Comparison of ENCODE assay signal across 30 cellular contexts in the genomic region with DNA sequence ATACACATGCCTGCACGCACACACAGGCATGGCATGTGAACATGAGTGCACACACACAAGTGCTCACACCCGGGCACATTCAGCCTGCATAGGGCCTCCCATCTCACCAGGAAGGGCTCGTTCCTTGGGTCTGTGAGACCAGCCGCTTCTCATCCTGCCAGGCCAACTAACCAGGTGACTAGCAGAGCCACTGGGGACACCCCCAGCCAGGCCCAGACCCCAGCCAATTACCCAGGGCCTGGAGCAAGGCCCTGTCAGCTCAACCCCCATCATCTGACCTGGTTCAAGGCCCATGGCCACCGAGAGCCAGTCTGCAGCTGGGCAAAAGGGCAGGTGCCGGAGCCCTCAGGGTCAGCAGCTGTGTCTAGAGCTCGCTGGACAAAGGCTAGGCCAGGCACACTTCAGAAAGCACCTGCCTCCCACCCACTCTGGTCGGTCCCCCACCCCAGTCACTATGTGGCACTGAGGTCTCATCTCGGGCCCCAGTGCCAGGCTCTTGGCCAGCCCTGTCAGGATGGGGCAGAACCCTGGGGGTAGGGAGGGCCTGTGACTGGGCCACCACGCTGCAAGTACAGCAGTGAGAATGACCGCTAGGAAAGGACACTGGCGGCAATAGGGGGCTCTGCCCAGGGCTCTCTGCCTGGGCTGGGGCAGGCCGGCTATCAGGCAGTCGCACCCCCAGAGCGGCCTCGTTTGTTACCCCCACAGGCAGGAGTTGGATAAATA. TPM values are rescaled to one million over a fixed set of nuclear protein-coding genes. Genes with fewer than 3 reads are reported as not detected.
A peak's percentile ranks its signal among the peaks of the same experiment; 100 is the strongest.
DNase-seq lines count a peak whose midpoint lies in the region; ATAC-seq and TF ChIP-seq lines count a peak whose summit lies in the region.
"Had no signal": no experiment of that assay in that cellular context is flagged by ENCODE, and none has a peak within 500 bp of the region (broad histone marks: within the 10 kb centered on the region; RNA-seq: fewer than 3 reads in every experiment).

No MANE protein-coding gene starts in this region.

- H3K9me3 ChIP-seq in right atrium auricular region: no peaks in the 10 kb centered on the region
- no peaks in the 10 kb centered on the region for H3K9me3 ChIP-seq in left ventricle myocardium inferior (replicated peaks)
- no peaks in the 10 kb centered on the region for H3K9me3 ChIP-seq in neural cell (ENCODE audit: low read length)
- H3K9me3 ChIP-seq: gastrocnemius medialis, HAP-1, left lung had no signal

- no peaks in the 10 kb centered on the region for H3K36me3 Mint-ChIP-seq in type B pancreatic cell
- H3K36me3 Mint-ChIP-seq: activated naive CD4-positive, alpha-beta T cell treated with anti-CD3 and anti-CD28 coated beads, Interleukin-2, amount 50 U/mL, for 72 hours; immature natural killer cell; natural killer cell; T-cell had no signal

- no peak overlapping the region for H3K4me3 Mint-ChIP-seq in type B pancreatic cell
- H3K4me3 Mint-ChIP-seq: immature natural killer cell, natural killer cell, T-cell had no signal

- intact Hi-C loops in Right ventricle myocardium superior (cut with DNase I): no loop called here
- intact Hi-C loops in left ventricle myocardium inferior (cut with micrococcal nuclease): loop anchor here (10.0 kb wide), 1 partner anchor 75 kb away; no protein-coding TSS in a partner anchor

- H3K27ac ChIP-seq in right atrium auricular region: no peak overlapping the region
- H3K27ac ChIP-seq in left ventricle myocardium inferior (replicated peaks): no peak overlapping the region
- H3K27ac ChIP-seq in neural cell (ENCODE audit: low read length): peak overlapping the region; percentile 53
- H3K27ac ChIP-seq: gastrocnemius medialis, left lung, parathyroid adenoma had no signal

- TF ChIP-seq EP300 in neural cell (conservative IDR thresholded peaks at IDR 0.05; ENCODE audit: poor library complexity, severe bottlenecking): no peak

- no peaks in the 10 kb centered on the region for H3K36me3 ChIP-seq in right atrium auricular region
- H3K36me3 ChIP-seq in left ventricle myocardium inferior: no peaks in the 10 kb centered on the region
- H3K36me3 ChIP-seq in neural cell (ENCODE audit: insufficient read depth, low read length): no peaks in the 10 kb centered on the region
- H3K36me3 ChIP-seq: gastrocnemius medialis, HAP-1, left lung had no signal

- H3K4me1 ChIP-seq in right atrium auricular region: no peaks in the 10 kb centered on the region
- peaks cover 9% of the 10 kb centered on the region for H3K4me1 ChIP-seq in left ventricle myocardium inferior
- H3K4me1 ChIP-seq: gastrocnemius medialis had no signal

- no peak for ATAC-seq in Right ventricle myocardium superior (ENCODE audit: poor library complexity)
- ATAC-seq: activated CD4-positive, CD25-positive, alpha-beta regulatory T cell treated with anti-CD3 and anti-CD28 coated beads, Interleukin-2, amount 50 U/mL, for 24 hours; activated naive CD4-positive, alpha-beta T cell treated with anti-CD3 and anti-CD28 coated beads, Interleukin-2, amount 50 U/mL, for 72 hours; gastrocnemius medialis; T-cell had no signal

- TF ChIP-seq RAD21 in neural cell (conservative IDR thresholded peaks at IDR 0.05): no peak

- TF ChIP-seq CTCF in right atrium auricular region (IDR thresholded peaks at IDR 0.05) (no peak), left ventricle myocardium inferior (IDR thresholded peaks at IDR 0.05; ENCODE audit: borderline replicate concordance) (no peak), neural cell (IDR thresholded peaks at IDR 0.05; ENCODE audit: poor library complexity, severe bottlenecking) (no peak), type B pancreatic cell (conservative IDR thresholded peaks at IDR 0.05) (no peak)

- peaks cover 43% of the 10 kb centered on the region for H3K4me1 Mint-ChIP-seq in type B pancreatic cell (ENCODE audit: unreplicated experiment)
- H3K4me1 Mint-ChIP-seq: immature natural killer cell had no signal

- H3K4me3 ChIP-seq in right atrium auricular region: no peak overlapping the region
- H3K4me3 ChIP-seq in left ventricle myocardium inferior: no peak overlapping the region
- peak overlapping the region; percentile 34 for H3K4me3 ChIP-seq in neural cell (ENCODE audit: low read length)
- H3K4me3 ChIP-seq: gastrocnemius medialis, HAP-1, left lung had no signal

- no peaks in the 10 kb centered on the region for H3K9me3 Mint-ChIP-seq in type B pancreatic cell
- H3K9me3 Mint-ChIP-seq: activated naive CD4-positive, alpha-beta T cell treated with anti-CD3 and anti-CD28 coated beads, Interleukin-2, amount 50 U/mL, for 72 hours; activated T-helper 2 cell treated with anti-CD3 and anti-CD28 coated beads, Interferon-gamma antibody, Interleukin-2, Interleukin-4, amounts not matched to agents 10 μg/mL and 5 μg/mL and 100 μg/mL, durations not matched to agents 14 hours and 24 hours and 36 hours; immature natural killer cell; natural killer cell; T-cell had no signal

- H3K27me3 ChIP-seq in right atrium auricular region (no peaks in the 10 kb centered on the region), left ventricle myocardium inferior (ENCODE audit: low read depth) (peaks cover 72% of the 10 kb centered on the region), neural cell (ENCODE audit: insufficient read depth, low read depth, low read length) (no peaks in the 10 kb centered on the region)

- H3K79me2 ChIP-seq in neural cell (replicated peaks; ENCODE audit: insufficient read depth, low read length): no peaks in the 10 kb centered on the region
- H3K79me2 ChIP-seq: parathyroid adenoma had no signal

- H3K9ac ChIP-seq in neural cell (ENCODE audit: low read length): peak overlapping the region; percentile 43
- H3K9ac ChIP-seq: parathyroid adenoma had no signal

- H3K27ac Mint-ChIP-seq in type B pancreatic cell: no peak overlapping the region
- H3K27ac Mint-ChIP-seq: activated T-helper 2 cell treated with anti-CD3 and anti-CD28 coated beads, Interferon-gamma antibody, Interleukin-2, Interleukin-4, amounts not matched to agents 10 μg/mL and 5 μg/mL and 100 μg/mL, durations not matched to agents 14 hours and 24 hours and 36 hours; immature natural killer cell; natural killer cell; T-cell had no signal

- no peaks in the 10 kb centered on the region for H3K9me2 ChIP-seq in neural cell (ENCODE audit: insufficient read depth, low read length)

- no peaks in the 10 kb centered on the region for H3F3A ChIP-seq in neural cell (ENCODE audit: insufficient read depth, low read length, poor library complexity, severe bottlenecking)

- no peaks in the 10 kb centered on the region for H3K27me3 Mint-ChIP-seq in type B pancreatic cell
- H3K27me3 Mint-ChIP-seq: T-cell had no signal

- H2AFZ ChIP-seq in neural cell (ENCODE audit: low read depth, low read length): no peak overlapping the region
- H2AFZ ChIP-seq: parathyroid adenoma had no signal

- no peaks in the 10 kb centered on the region for H4K20me1 ChIP-seq in neural cell (ENCODE audit: insufficient read depth)

- H3K4me2 ChIP-seq in neural cell (ENCODE audit: low read length): no peak overlapping the region

- DNase-seq in Right ventricle myocardium superior: peak; percentile 18
- DNase-seq in right atrium auricular region (ENCODE audit: low spot score): no peak
- peak; percentile 5 for DNase-seq in left ventricle myocardium inferior
- DNase-seq in T-helper 2 cell: no peak
- no peak for DNase-seq in NCI-H226
- no peak for DNase-seq in NCI-H2081 treated with DMSO at 0.1 percent for 48 hours (lab: John Stamatoyannopoulos, UW)
- DNase-seq in type B pancreatic cell (ENCODE audit: extremely low spot score, unreplicated experiment): no peak
- DNase-seq: activated CD4-positive, alpha-beta T cell treated with anti-CD3 and anti-CD28 coated beads, Interleukin-2, amount 50 U/mL, for 48 hours; AML-193; DMS53; gastrocnemius medialis; immature natural killer cell; KBM-7; midbrain; natural killer cell; NCI-H1105; NCI-H187 treated with DMSO at 0.1 percent for 48 hours; NCI-H526; SIG-M5; stimulated activated CD4-positive, alpha-beta T cell treated with anti-CD3 and anti-CD28 coated beads, Interleukin-15, amount 100 ng/mL, for 24 hours; stimulated activated naive CD4-positive, alpha-beta T cell; T-cell had no signal

TF ChIP-seq in neural cell, 6 proteins besides CTCF, POLR2A, EP300 and RAD21 (continues in another document):
- TF ChIP-seq TAF1 (IDR thresholded peaks at IDR 0.05; ENCODE audit: low read depth): no peak
- TF ChIP-seq EZH2 (IDR thresholded peaks at IDR 0.05; ENCODE audit: borderline replicate concordance, insufficient read depth, low read length, poor library complexity, severe bottlenecking): no peak

RNA-seq across cellular contexts. Expression of a gene that starts 26.8 kb away (rescaled TPM):
- total RNA-seq in Right ventricle myocardium superior (10.2 TPM), right atrium auricular region (10 to 100 TPM in 1 of 2 donors, 1 to 10 TPM in 1; 8.4 to 11.1 TPM), left ventricle myocardium inferior (9.8 TPM), type B pancreatic cell (ENCODE audit: low replicate concordance) (8.4 and 14.6 TPM in 2 replicates)
- polyA plus RNA-seq in neural cell: 20.1 and 24.1 TPM in 2 replicates
- polyA minus RNA-seq in neural cell: 23.3 and 24.1 TPM in 2 replicates

RNA-seq across cellular contexts. Expression of a gene that starts 35.1 kb away (rescaled TPM):
- 17.8 TPM for total RNA-seq in Right ventricle myocardium superior
- 10 to 100 TPM; 17.3 to 31.2 TPM for total RNA-seq in right atrium auricular region
- total RNA-seq in left ventricle myocardium inferior: 19.2 TPM
- 15.6 and 23.3 TPM in 2 replicates for polyA plus RNA-seq in neural cell
- 22.3 and 26.5 TPM in 2 replicates for polyA minus RNA-seq in neural cell
- 42.8 and 49.6 TPM in 2 replicates for total RNA-seq in type B pancreatic cell (ENCODE audit: low replicate concordance)

RNA-seq across cellular contexts. Expression of a gene that starts 47.3 kb away (rescaled TPM):
- total RNA-seq in Right ventricle myocardium superior (2.7 TPM), right atrium auricular region (1 to 10 TPM; 4.2 to 5.7 TPM), left ventricle myocardium inferior (2.1 TPM), type B pancreatic cell (ENCODE audit: low replicate concordance) (8.8 and 21.2 TPM in 2 replicates)
- 1.0 and 3.1 TPM in 2 replicates for polyA plus RNA-seq in neural cell
- 0.58 TPM in 1 of 2 replicates, not detected in the other for polyA minus RNA-seq in neural cell
- total RNA-seq: activated naive CD4-positive, alpha-beta T cell treated with anti-CD3 and anti-CD28 coated beads, Interleukin-2, amount 50 U/mL, for 72 hours; MCF 10A had no signal

Comparison
In these comparisons a context has a peak if more than half of its experiments do, and no peak if none do; other contexts are left out.
1. DNase-seq: peak in Right ventricle myocardium superior (single experiment) and left ventricle myocardium inferior (single experiment); none in right atrium auricular region (single experiment), T-helper 2 cell (0 of 5), NCI-H226 (single experiment), NCI-H2081 treated with DMSO at 0.1 percent for 48 hours (single experiment) and type B pancreatic cell (single experiment).